In the genomic region with DNA sequence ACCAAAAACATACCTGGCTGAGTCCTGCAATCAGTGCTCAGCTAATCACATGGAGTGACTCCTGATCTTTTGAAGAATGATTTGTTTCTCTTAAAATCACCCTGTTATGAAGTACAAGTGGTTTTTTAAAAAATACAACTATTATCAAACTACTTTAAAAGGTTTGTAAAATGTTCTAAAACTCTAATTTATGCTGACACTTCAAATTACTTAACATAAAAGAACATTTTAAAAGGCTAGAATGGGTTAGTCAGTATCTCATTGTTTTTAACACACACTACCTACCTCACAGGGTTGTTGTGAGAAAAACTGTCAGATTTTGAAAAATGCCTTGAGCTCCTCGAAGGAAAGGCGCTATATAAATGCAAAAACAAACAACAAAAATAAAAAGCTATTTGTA, we compare ENCODE assay signal across 18 cellular contexts. TPM values are rescaled to one million over a fixed set of nuclear protein-coding genes. Genes with fewer than 3 reads are reported as not detected.
A peak's percentile ranks its signal among the peaks of the same experiment; 100 is the strongest.
DNase-seq lines count a peak whose midpoint lies in the region; ATAC-seq, FAIRE-seq and TF ChIP-seq lines count a peak whose summit lies in the region.
"Had no signal": no experiment of that assay in that cellular context is flagged by ENCODE, and none has a peak within 500 bp of the region (broad histone marks: within the 10 kb centered on the region; RNA-seq: fewer than 3 reads in every experiment).

No MANE protein-coding gene starts in this region.

- TF ChIP-seq EP300 in A549 (IDR thresholded peaks at IDR 0.05): no peak
- no peak for TF ChIP-seq EP300 in GM12878 (IDR thresholded peaks at IDR 0.05; ENCODE audit: borderline replicate concordance in 1 of 2, control insufficient read depth in 1 of 2, low read depth in 2 of 2, low read length in 2 of 2)
- no peak for TF ChIP-seq EP300 in tibial nerve (IDR thresholded peaks at IDR 0.05)

- SMC1A ChIA-PET in GM12878 (lab: Charles Lee; ENCODE audit: uncharacterized antibody, unreplicated experiment): interaction anchor here (1.2 kb wide), 1 partner anchor 15 kb away, joined by 5 read pairs; no protein-coding TSS in a partner anchor

- TF ChIP-seq RAD21 in A549 (conservative IDR thresholded peaks at IDR 0.05 in 1 of 2, IDR thresholded peaks at IDR 0.05 in 1 of 2): no peak
- TF ChIP-seq RAD21 in GM12878 (IDR thresholded peaks at IDR 0.05; ENCODE audit: insufficient read depth, low read depth, low read length): no peak

- H3K9ac ChIP-seq in GM12878 (ENCODE audit: control insufficient read depth, insufficient read depth, low read length): no peak overlapping the region
- H3K9ac ChIP-seq: BLaER1 had no signal

- RAD21 ChIA-PET in GM12878 (lab: Charles Lee; ENCODE audit: unreplicated experiment): no interaction called here

- POLR2A ChIA-PET in A549 (lab: Yijun Ruan, JAX): no interaction called here
- POLR2A ChIA-PET in GM12878 (lab: Charles Lee): no interaction called here

- H3K9me3 ChIP-seq in A549: no peaks in the 10 kb centered on the region
- H3K9me3 ChIP-seq in GM12878 (replicated peaks; ENCODE audit: control insufficient read depth, insufficient read depth, low read length): no peaks in the 10 kb centered on the region
- no peaks in the 10 kb centered on the region for H3K9me3 ChIP-seq in tibial nerve
- H3K9me3 ChIP-seq: BLaER1, Caco-2 had no signal

- peaks cover 42% of the 10 kb centered on the region for H3K36me3 Mint-ChIP-seq in GM23338 (ENCODE audit: low read depth)
- peaks cover 25% of the 10 kb centered on the region for H3K36me3 Mint-ChIP-seq in progenitor cell of endocrine pancreas (ENCODE audit: insufficient read depth)

- peaks cover 13% of the 10 kb centered on the region for H3K36me3 ChIP-seq in GM23338 (ENCODE audit: insufficient read depth)
- peaks cover 0 to 11% of the 10 kb centered on the region in 2 experiments; a peak in 3 of 4 replicates for H3K36me3 ChIP-seq in GM12878 (ENCODE audit: control insufficient read depth in 2 of 2, insufficient read depth in 2 of 2, low read length in 1 of 2)
- H3K36me3 ChIP-seq in tibial nerve: peaks cover 0 to 90% (median 6%) of the 10 kb centered on the region in 3 donors

- FAIRE-seq in A549 (lab: Jason Lieb, UNC) (peak; percentile 18), GM12878 (lab: Jason Lieb, UNC) (peak; percentile 23)
- FAIRE-seq: G401.6 had no signal

- WGBS in A549 (ENCODE audit: missing lambda C conversion rate): 97% methylated on average over 2 of the region's 2 CpGs
- WGBS in GM12878 (ENCODE audit: insufficient coverage, insufficient replicate concordance, low lambda C conversion rate, missing lambda C conversion rate): 97% methylated on average over 2 of the region's 2 CpGs
- 91 to 93% methylated on average over 2 of the region's 2 CpGs for WGBS in tibial nerve, 2 donors

- no peak for ATAC-seq in A549
- no peak for ATAC-seq in GM23338
- ATAC-seq in GM12878: no peak
- ATAC-seq: CD8-positive, alpha-beta T cell; HCT116 had no signal

- peak overlapping the region; percentile 27; the same call in 1 of the 2 replicates for H3K27ac Mint-ChIP-seq in GM23338
- peak overlapping the region; percentile 10 for H3K27ac Mint-ChIP-seq in progenitor cell of endocrine pancreas
- H3K27ac Mint-ChIP-seq: B cell; CD4-positive, CD25-positive, alpha-beta regulatory T cell; CD8-positive, alpha-beta T cell had no signal

- H3K4me3 Mint-ChIP-seq in GM23338 (no peak overlapping the region), progenitor cell of endocrine pancreas (ENCODE audit: low read depth) (no peak overlapping the region)
- H3K4me3 Mint-ChIP-seq: B cell; CD4-positive, CD25-positive, alpha-beta regulatory T cell; CD8-positive, alpha-beta T cell; H9 had no signal

- in situ Hi-C loops in GM12878 (cut with MboI): no loop called here

- no peaks in the 10 kb centered on the region; the same call in 1 of the 2 replicates for H3K79me2 ChIP-seq in GM23338 (replicated peaks; ENCODE audit: insufficient read depth)
- H3K79me2 ChIP-seq in GM12878 (ENCODE audit: control insufficient read depth, insufficient read depth, low read length): no peaks in the 10 kb centered on the region

- H3K9me2 ChIP-seq in GM23338 (ENCODE audit: insufficient read depth): no peaks in the 10 kb centered on the region

- H3K27me3 Mint-ChIP-seq in GM23338 (ENCODE audit: insufficient read depth, low read depth, poor library complexity) (peaks cover 2% of the 10 kb centered on the region), progenitor cell of endocrine pancreas (no peaks in the 10 kb centered on the region)
- H3K27me3 Mint-ChIP-seq: B cell; CD4-positive, CD25-positive, alpha-beta regulatory T cell had no signal

- H3K9me3 Mint-ChIP-seq in GM23338: no peaks in the 10 kb centered on the region
- no peaks in the 10 kb centered on the region for H3K9me3 Mint-ChIP-seq in progenitor cell of endocrine pancreas (ENCODE audit: low read depth)
- H3K9me3 Mint-ChIP-seq: CD4-positive, CD25-positive, alpha-beta regulatory T cell; CD8-positive, alpha-beta T cell; H9 had no signal

- H4K20me1 ChIP-seq in GM23338 (replicated peaks; ENCODE audit: insufficient read depth): no peaks in the 10 kb centered on the region
- no peaks in the 10 kb centered on the region for H4K20me1 ChIP-seq in GM12878 (ENCODE audit: control insufficient read depth, insufficient read depth)

- H2AFZ ChIP-seq in GM23338: no peak overlapping the region
- H2AFZ ChIP-seq in GM12878 (ENCODE audit: control insufficient read depth, low read depth, low read length): no peak overlapping the region

- H3K4me1 ChIP-seq in A549 (no peaks in the 10 kb centered on the region), GM23338 (ENCODE audit: insufficient read depth) (no peaks in the 10 kb centered on the region), GM12878 (ENCODE audit: control insufficient read depth, insufficient read depth, low read length) (0 out of 2 replicates have a peak, but pooled peaks cover 4% of the 10 kb centered on the region), tibial nerve (no peaks in the 10 kb centered on the region)
- H3K4me1 ChIP-seq: BLaER1 had no signal

- CTCF ChIA-PET in A549 (lab: Yijun Ruan, JAX) (interaction anchor here (4.3 kb wide), 1 partner anchor 29 kb away, joined by 14 read pairs; no protein-coding TSS in a partner anchor), GM12878 (lab: Yijun Ruan, JAX) (interaction anchor here (0.7 to 1.7 kb wide), 5 partner anchors 9 to 30 kb away, joined by 3 to 7 read pairs (median 5); no protein-coding TSS in a partner anchor)

- H3K4me1 Mint-ChIP-seq in GM23338: peaks cover 11% of the 10 kb centered on the region; the same call in 2 of the 3 replicates
- peaks cover 17% of the 10 kb centered on the region for H3K4me1 Mint-ChIP-seq in progenitor cell of endocrine pancreas (ENCODE audit: low read depth)
- H3K4me1 Mint-ChIP-seq: B cell, H9 had no signal

- H3F3A ChIP-seq in GM23338 (replicated peaks; ENCODE audit: low read depth): 0 out of 2 replicates have a peak, but pooled peaks cover 3% of the 10 kb centered on the region

- intact Hi-C loops in GM12878 (cut with micrococcal nuclease; ENCODE audit: unreplicated experiment): no loop called here

- TF ChIP-seq CTCF in A549 (IDR thresholded peaks at IDR 0.05): no peak
- no peak for TF ChIP-seq CTCF in GM23338 (conservative IDR thresholded peaks at IDR 0.05; ENCODE audit: low read depth in 2 of 2)
- TF ChIP-seq CTCF in GM12878 (IDR thresholded peaks at IDR 0.05 in 2 of 3, conservative IDR thresholded peaks at IDR 0.05 in 1 of 3; ENCODE audit: control insufficient read depth in 2 of 3, extremely low read depth in 1 of 3, insufficient read depth in 1 of 3, low read depth in 3 of 3, low read length in 3 of 3): no peak
- no peak for TF ChIP-seq CTCF in progenitor cell of endocrine pancreas (IDR thresholded peaks at IDR 0.05; ENCODE audit: unreplicated experiment)
- no peak for TF ChIP-seq CTCF in tibial nerve (IDR thresholded peaks at IDR 0.05)

- H3K4me2 ChIP-seq in A549: no peak overlapping the region
- no peak overlapping the region for H3K4me2 ChIP-seq in GM23338
- no peak overlapping the region for H3K4me2 ChIP-seq in GM12878 (ENCODE audit: control insufficient read depth, insufficient read depth)
- H3K4me2 ChIP-seq: BLaER1 had no signal

- no peak overlapping the region for H3K27ac ChIP-seq in A549
- H3K27ac ChIP-seq in GM23338 (ENCODE audit: low read depth): peak overlapping the region; percentile 51
- H3K27ac ChIP-seq in GM12878 (ENCODE audit: control insufficient read depth, insufficient read depth): no peak overlapping the region
- no peak overlapping the region for H3K27ac ChIP-seq in tibial nerve
- H3K27ac ChIP-seq: BLaER1, C4-2B had no signal

- H3K4me3 ChIP-seq in A549: no peak overlapping the region
- H3K4me3 ChIP-seq in GM23338: no peak overlapping the region
- H3K4me3 ChIP-seq in GM12878: no peak overlapping the region
- H3K4me3 ChIP-seq in tibial nerve: no peak overlapping the region
- H3K4me3 ChIP-seq: BLaER1 had no signal

- TF ChIP-seq POLR2A in A549 (IDR thresholded peaks at IDR 0.05; ENCODE audit: low read length) (no peak), GM12878 (IDR thresholded peaks at IDR 0.05; ENCODE audit: low read depth, low read length) (no peak), tibial nerve (IDR thresholded peaks at IDR 0.05) (no peak)

- H3K27me3 ChIP-seq in GM23338 (ENCODE audit: insufficient read depth) (no peaks in the 10 kb centered on the region), GM12878 (replicated peaks in 1 of 2; ENCODE audit: control insufficient read depth in 2 of 2, insufficient read depth in 2 of 2, low read length in 1 of 2) (no peaks in the 10 kb centered on the region), tibial nerve (no peaks in the 10 kb centered on the region)
- H3K27me3 ChIP-seq: BLaER1 had no signal

- DNase-seq in A549 (ENCODE audit: low read depth in 1 of 2, low spot score in 1 of 2) (no peak), GM23338 (ENCODE audit: low spot score) (no peak), GM12878 (ENCODE audit: low read depth, low spot score) (no peak), progenitor cell of endocrine pancreas (ENCODE audit: low spot score, unreplicated experiment) (no peak), tibial nerve (ENCODE audit: low spot score in 2 of 2) (no peak), NCI-H1694 treated with DMSO at 0.1 percent for 48 hours (lab: John Stamatoyannopoulos, UW) (no peak), NCI-H2171 (lab: John Stamatoyannopoulos, UW) (no peak)
- DNase-seq: Caco-2; CD4-positive, CD25-positive, alpha-beta regulatory T cell; CD8-positive, alpha-beta T cell; DMS153; DND-41; H9 had no signal

- BruUV-seq in GM12878 (replicated peaks; lab: Mats Ljungman, UMichigan): no TSS peak

RNA-seq across cellular contexts. Expression of a gene that starts 33.2 kb away (rescaled TPM):
- polyA plus RNA-seq in A549 (2011; rRNA removed) (25.6 and 27.1 TPM in 2 replicates), A549 (2017; fragmentation: RNase III; extraction: RNeasy Plus Mini Kit Qiagen cat#74134 plus additional on column Dnase treatment) (15.2 to 17.9 TPM (median 17.4 TPM) in 3 replicates), GM23338 (2016; fragmentation: Nextera tagmentation; extraction: Ambion mirVana) (20.5 and 26.4 TPM in 2 replicates), GM12878 (2011; rRNA removed) (21.8 and 35.3 TPM in 2 replicates), GM12878 (2014; fragmentation: Illumina TruSeq; extraction: Trizol) (20.5 and 28.2 TPM in 2 replicates), GM12878 (2014; fragmentation: Nextera tagmentation; extraction: Ambion mirVana) (1 to 10 TPM; 4.7 to 7.4 TPM), GM12878 (2014; rRNA removed) (12.4 and 14.3 TPM in 2 replicates), GM12878 (2016; fragmentation: Nextera tagmentation; extraction: Ambion mirVana) (10 to 100 TPM; 16.4 to 20.6 TPM)
- polyA plus RNA-seq in A549 (2012; cell fraction: cytosol; rRNA removed): 6.2 and 6.8 TPM in 2 replicates
- polyA plus RNA-seq in A549 (2012; cell fraction: nucleus; rRNA removed): 4.1 and 6.4 TPM in 2 replicates
- polyA minus RNA-seq in A549 (2011; rRNA and poly(A)+ RNA removed): 14.2 and 14.8 TPM in 2 replicates
- 31.0 and 39.1 TPM in 2 replicates for total RNA-seq in GM23338 (2014; rRNA removed; shearing (Covaris generic))
- 65.2 and 73.0 TPM in 2 replicates for total RNA-seq in GM12878 (2013; cell fraction: nucleolus; rRNA removed)
- total RNA-seq in GM12878 (2014; rRNA removed) (12.5 and 15.5 TPM in 2 replicates), GM12878 (2014; rRNA removed; fragmentation: Illumina TruSeq; extraction: Trizol) (18.8 and 19.6 TPM in 2 replicates), GM12878 (2021) (19.6 and 19.9 TPM in 2 replicates), progenitor cell of endocrine pancreas (67.5 and 68.7 TPM in 2 replicates), tibial nerve (10 to 100 TPM; 25.5 to 47.1 (median 40.3) TPM)
- polyA plus RNA-seq in GM12878 (2011; ENCODE audit: low read depth): 11.1 TPM
- 8.0 and 9.5 TPM in 2 replicates for polyA plus RNA-seq in GM12878 (2011; cell fraction: cytosol; rRNA removed)
- 15.3 and 16.2 TPM in 2 replicates for polyA plus RNA-seq in GM12878 (2011; cell fraction: nucleus; rRNA removed)
- 17.1 and 17.4 TPM in 2 replicates for polyA plus RNA-seq in GM12878 (2012)
- 14.3 and 16.9 TPM in 2 replicates for polyA minus RNA-seq in GM12878 (2011; rRNA and poly(A)+ RNA removed)
- polyA minus RNA-seq in GM12878 (2011; cell fraction: cytosol; rRNA and poly(A)+ RNA removed): 9.6 and 11.4 TPM in 2 replicates
- 7.7 and 17.0 TPM in 2 replicates for polyA minus RNA-seq in GM12878 (2011; cell fraction: nucleus; rRNA and poly(A)+ RNA removed)

RNA-seq across cellular contexts. Expression of a gene that starts 58.7 kb away (rescaled TPM):
- 19.4 and 21.7 TPM in 2 replicates for polyA plus RNA-seq in A549 (2011; rRNA removed)
- 10.4 and 12.1 TPM in 2 replicates for polyA plus RNA-seq in A549 (2012; cell fraction: cytosol; rRNA removed)
- polyA plus RNA-seq in A549 (2012; cell fraction: nucleus; rRNA removed): 38.4 and 61.2 TPM in 2 replicates
- 11.1 to 15.9 TPM (median 14.2 TPM) in 3 replicates for polyA plus RNA-seq in A549 (2017; fragmentation: RNase III; extraction: RNeasy Plus Mini Kit Qiagen cat#74134 plus additional on column Dnase treatment)
- polyA minus RNA-seq in A549 (2011; rRNA and poly(A)+ RNA removed): 18.3 and 22.4 TPM in 2 replicates
- 92.5 and 94.4 TPM in 2 replicates for total RNA-seq in GM23338 (2014; rRNA removed; shearing (Covaris generic))
- 37.1 and 40.1 TPM in 2 replicates for polyA plus RNA-seq in GM23338 (2016; fragmentation: Nextera tagmentation; extraction: Ambion mirVana)
- total RNA-seq in GM12878 (2013; cell fraction: nucleolus; rRNA removed): 141 and 149 TPM in 2 replicates
- 21.9 and 25.0 TPM in 2 replicates for total RNA-seq in GM12878 (2014; rRNA removed)
- 23.4 and 25.4 TPM in 2 replicates for total RNA-seq in GM12878 (2014; rRNA removed; fragmentation: Illumina TruSeq; extraction: Trizol)
- total RNA-seq in GM12878 (2021): 21.2 and 23.6 TPM in 2 replicates
- 16.9 TPM for polyA plus RNA-seq in GM12878 (2011; ENCODE audit: low read depth)
- polyA plus RNA-seq in GM12878 (2011; rRNA removed): 27.6 and 32.8 TPM in 2 replicates
- polyA plus RNA-seq in GM12878 (2011; cell fraction: cytosol; rRNA removed): 18.6 and 19.7 TPM in 2 replicates
- polyA plus RNA-seq in GM12878 (2011; cell fraction: nucleus; rRNA removed): 64.0 and 71.0 TPM in 2 replicates
- 23.1 and 24.9 TPM in 2 replicates for polyA plus RNA-seq in GM12878 (2012)
- polyA plus RNA-seq in GM12878 (2014; fragmentation: Illumina TruSeq; extraction: Trizol): 20.6 and 33.6 TPM in 2 replicates
- polyA plus RNA-seq in GM12878 (2014; fragmentation: Nextera tagmentation; extraction: Ambion mirVana): 1 to 10 TPM; 5.2 to 5.3 TPM
- polyA plus RNA-seq in GM12878 (2014; rRNA removed): 29.2 and 31.6 TPM in 2 replicates
- polyA plus RNA-seq in GM12878 (2016; fragmentation: Nextera tagmentation; extraction: Ambion mirVana): 10 to 100 TPM in 1 of 2 experiments, 1 to 10 TPM in 1; 5.3 to 15.6 TPM
- 25.0 and 27.1 TPM in 2 replicates for polyA minus RNA-seq in GM12878 (2011; rRNA and poly(A)+ RNA removed)
- 7.3 and 10.0 TPM in 2 replicates for polyA minus RNA-seq in GM12878 (2011; cell fraction: cytosol; rRNA and poly(A)+ RNA removed)
- polyA minus RNA-seq in GM12878 (2011; cell fraction: nucleus; rRNA and poly(A)+ RNA removed): 12.7 and 23.2 TPM in 2 replicates
- 60.4 and 64.3 TPM in 2 replicates for total RNA-seq in progenitor cell of endocrine pancreas
- 10 to 100 TPM; 53.7 to 83.9 (median 78.0) TPM for total RNA-seq in tibial nerve
